In genomic region chr3:31536417-31536991, GRCh38 we compare ENCODE assay signal across 1 cellular context.
TF ChIP-seq lines count a peak whose summit lies in the region.

No MANE protein-coding gene starts in this region.

TF ChIP-seq in A549, 52 proteins besides CTCF, POLR2A, EP300 and RAD21 (continued from another document):
- TF ChIP-seq, protein P1, sequence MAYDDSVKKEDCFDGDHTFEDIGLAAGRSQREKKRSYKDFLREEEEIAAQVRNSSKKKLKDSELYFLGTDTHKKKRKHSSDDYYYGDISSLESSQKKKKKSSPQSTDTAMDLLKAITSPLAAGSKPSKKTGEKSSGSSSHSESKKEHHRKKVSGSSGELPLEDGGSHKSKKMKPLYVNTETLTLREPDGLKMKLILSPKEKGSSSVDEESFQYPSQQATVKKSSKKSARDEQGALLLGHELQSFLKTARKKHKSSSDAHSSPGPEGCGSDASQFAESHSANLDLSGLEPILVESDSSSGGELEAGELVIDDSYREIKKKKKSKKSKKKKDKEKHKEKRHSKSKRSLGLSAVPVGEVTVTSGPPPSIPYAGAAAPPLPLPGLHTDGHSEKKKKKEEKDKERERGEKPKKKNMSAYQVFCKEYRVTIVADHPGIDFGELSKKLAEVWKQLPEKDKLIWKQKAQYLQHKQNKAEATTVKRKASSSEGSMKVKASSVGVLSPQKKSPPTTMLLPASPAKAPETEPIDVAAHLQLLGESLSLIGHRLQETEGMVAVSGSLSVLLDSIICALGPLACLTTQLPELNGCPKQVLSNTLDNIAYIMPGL (CRISPR knock-in tag; IDR thresholded peaks at IDR 0.05; ENCODE audit: borderline replicate concordance) = no peak
- TF ChIP-seq CHD2 (IDR thresholded peaks at IDR 0.05; ENCODE audit: low read length, partially characterized antibody) = no peak
- no peak for TF ChIP-seq PHF8 (IDR thresholded peaks at IDR 0.05; ENCODE audit: borderline replicate concordance, low read depth)
- TF ChIP-seq, protein P2, sequence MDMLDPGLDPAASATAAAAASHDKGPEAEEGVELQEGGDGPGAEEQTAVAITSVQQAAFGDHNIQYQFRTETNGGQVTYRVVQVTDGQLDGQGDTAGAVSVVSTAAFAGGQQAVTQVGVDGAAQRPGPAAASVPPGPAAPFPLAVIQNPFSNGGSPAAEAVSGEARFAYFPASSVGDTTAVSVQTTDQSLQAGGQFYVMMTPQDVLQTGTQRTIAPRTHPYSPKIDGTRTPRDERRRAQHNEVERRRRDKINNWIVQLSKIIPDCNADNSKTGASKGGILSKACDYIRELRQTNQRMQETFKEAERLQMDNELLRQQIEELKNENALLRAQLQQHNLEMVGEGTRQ (IDR thresholded peaks at IDR 0.05) = no peak
